30 cellular contexts compared by ENCODE assay signal in the genomic region with DNA sequence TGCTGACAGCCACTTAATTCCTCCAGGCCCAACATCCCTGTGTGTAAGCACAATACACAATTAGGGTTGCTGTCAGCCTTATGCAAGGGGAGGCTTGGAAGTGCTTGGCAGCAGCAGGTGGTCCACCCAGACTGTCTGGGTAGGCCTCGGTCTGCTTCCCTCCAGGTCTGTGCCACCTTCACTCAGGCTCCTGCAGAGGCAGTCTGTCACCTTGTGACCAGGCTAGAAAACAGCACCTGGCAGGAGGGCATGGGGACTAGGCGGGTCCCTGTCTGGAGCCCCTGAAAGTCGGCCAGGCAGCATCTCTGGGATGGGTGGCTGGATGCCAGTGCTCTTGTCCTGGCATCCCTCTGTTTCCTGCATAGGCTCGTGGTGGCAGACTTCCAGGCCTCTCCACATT.
"Had no signal": no experiment of that assay in that cellular context is flagged by ENCODE, and none has a peak within 500 bp of the region (broad histone marks: within the 10 kb centered on the region; RNA-seq: fewer than 3 reads in every experiment).

No MANE protein-coding gene starts in this region.

- H3K9me3 ChIP-seq: esophagus muscularis mucosa, lower lobe of right lung, pancreas, right lobe of liver, thoracic aorta had no signal

- H3K4me1 ChIP-seq: esophagus muscularis mucosa, foreskin keratinocyte, heart right ventricle, lower lobe of right lung, pancreas, right lobe of liver, tibial nerve, upper lobe of left lung had no signal

- H3K27me3 ChIP-seq: esophagus muscularis mucosa, foreskin keratinocyte, pancreas, right lobe of liver, tibial nerve, upper lobe of left lung had no signal

- H3K27ac Mint-ChIP-seq: dendritic cell treated with granulocyte-macrophage colony-stimulating factor and Interleukin-4, amounts not matched to agents 40 ng/mL and 50 ng/mL, for 4 days; endodermal cell; natural killer cell; progenitor cell of endocrine pancreas; stimulated activated effector memory CD8-positive, alpha-beta T cell treated with anti-CD3 and anti-CD28 coated beads, Interleukin-12 subunit alpha, Interleukin-12 subunit beta, amount 100 ng/mL, for 72 hours had no signal

- H3K27me3 Mint-ChIP-seq: dendritic cell treated with granulocyte-macrophage colony-stimulating factor and Interleukin-4, amounts not matched to agents 40 ng/mL and 50 ng/mL, for 4 days; progenitor cell of endocrine pancreas had no signal

- H3K4me1 Mint-ChIP-seq: endodermal cell; natural killer cell; stimulated activated effector memory CD8-positive, alpha-beta T cell treated with anti-CD3 and anti-CD28 coated beads, Interleukin-12 subunit alpha, Interleukin-12 subunit beta, amount 100 ng/mL, for 72 hours had no signal

- H3K27ac ChIP-seq: esophagus muscularis mucosa, foreskin keratinocyte, heart right ventricle, lower lobe of right lung, pancreas, right lobe of liver, thoracic aorta, tibial nerve, upper lobe of left lung had no signal

- ATAC-seq: foreskin keratinocyte; heart right ventricle; left colon; left ventricle myocardium superior; lower lobe of right lung; natural killer cell; pancreas; right lobe of liver; stimulated activated effector memory CD8-positive, alpha-beta T cell treated with anti-CD3 and anti-CD28 coated beads, Interleukin-12 subunit alpha, Interleukin-12 subunit beta, amount 100 ng/mL, for 72 hours had no signal

- H3K36me3 Mint-ChIP-seq: stimulated activated effector memory CD8-positive, alpha-beta T cell treated with anti-CD3 and anti-CD28 coated beads, Interleukin-12 subunit alpha, Interleukin-12 subunit beta, amount 100 ng/mL, for 72 hours had no signal

- DNase-seq: cerebellar nuclear complex; effector CD8-positive, alpha-beta T cell; endodermal cell; foreskin keratinocyte; glutamatergic neuron; heart right ventricle; hippocampal formation; kidney glomerular epithelial cell; left colon; left ventricle myocardium superior; lower lobe of right lung; natural killer cell; occipital lobe; pancreas; stimulated activated CD4-positive, alpha-beta T cell treated with anti-CD3 and anti-CD28 coated beads, Interleukin-2, amount 100 ng/mL, for 24 hours; stimulated activated CD4-positive, alpha-beta T cell treated with anti-CD3 and anti-CD28 coated beads, Interleukin-4, amount 100 ng/mL, for 24 hours; stimulated activated naive CD4-positive, alpha-beta T cell treated with Interleukin-2 at 50 U/mL for 16 hours; substantia nigra; upper lobe of left lung had no signal

- H3K36me3 ChIP-seq: esophagus muscularis mucosa, heart right ventricle, lower lobe of right lung, pancreas, right lobe of liver, thoracic aorta, tibial nerve, upper lobe of left lung had no signal

- H3K4me3 ChIP-seq: esophagus muscularis mucosa, heart right ventricle, lower lobe of right lung, pancreas, right lobe of liver, smooth muscle cell, thoracic aorta, tibial nerve, upper lobe of left lung had no signal

- H3K4me3 Mint-ChIP-seq: dendritic cell treated with granulocyte-macrophage colony-stimulating factor and Interleukin-4, amounts not matched to agents 40 ng/mL and 50 ng/mL, for 4 days; endodermal cell; natural killer cell; stimulated activated effector memory CD8-positive, alpha-beta T cell treated with anti-CD3 and anti-CD28 coated beads, Interleukin-12 subunit alpha, Interleukin-12 subunit beta, amount 100 ng/mL, for 72 hours had no signal

- FAIRE-seq: colon, endothelial cell of umbilical vein, islet of Langerhans, pancreas had no signal
